ENCODE assay signal across 1 cellular context in genomic region chr20:15849131-15849685, GRCh38.
TF ChIP-seq lines count a peak whose summit lies in the region.

No MANE protein-coding gene starts in this region.

TF ChIP-seq in GM23338, 12 proteins besides CTCF, POLR2A, EP300 and RAD21 (continued from another document):
- TF ChIP-seq ZNF462 (CRISPR knock-in tag; IDR thresholded peaks at IDR 0.05) (no peak), CREB1 (CRISPR knock-in tag; IDR thresholded peaks at IDR 0.05; ENCODE audit: low read depth) (no peak), ETS1 (IDR thresholded peaks at IDR 0.05) (no peak), JUNB (IDR thresholded peaks at IDR 0.05; ENCODE audit: unreplicated experiment) (no peak), ZNF331 (CRISPR knock-in tag; IDR thresholded peaks at IDR 0.05; ENCODE audit: low read depth) (no peak), STAT1 (IDR thresholded peaks at IDR 0.05; ENCODE audit: unreplicated experiment) (no peak)
